Comparison of ENCODE assay signal across 30 cellular contexts in genomic region chr12:58965568-58965967, GRCh38. TPM values are rescaled to one million over a fixed set of nuclear protein-coding genes. Genes with fewer than 3 reads are reported as not detected.
"Had no signal": no experiment of that assay in that cellular context is flagged by ENCODE, and none has a peak within 500 bp of the region (broad histone marks: within the 10 kb centered on the region; RNA-seq: fewer than 3 reads in every experiment).

No MANE protein-coding gene starts in this region.

- H3K4me1 ChIP-seq: ascending aorta had no signal

- DNase-seq: activated CD4-positive, alpha-beta memory T cell treated with anti-CD3 and anti-CD28 coated beads, Interleukin-2, amount 10 ng/mL, durations not matched to agents 7 days and 5 days; activated CD4-positive, alpha-beta T cell treated with anti-CD3 and anti-CD28 coated beads for 1 hour; activated CD4-positive, alpha-beta T cell treated with anti-CD3 and anti-CD28 coated beads for 48 hours; activated CD4-positive, CD25-positive, alpha-beta regulatory T cell; activated CD8-positive, alpha-beta memory T cell treated with anti-CD3 and anti-CD28 coated beads for 24 hours; activated CD8-positive, alpha-beta memory T cell treated with anti-CD3 and anti-CD28 coated beads, Interleukin-2, amount 10 ng/mL, durations not matched to agents 7 days and 5 days; activated CD8-positive, alpha-beta memory T cell treated with anti-CD3 and anti-CD28 coated beads, Interleukin-2, amount 50 U/mL, for 48 hours; activated effector memory CD4-positive, alpha-beta T cell treated with Interleukin-2 at 50 U/mL for 16 hours; activated naive CD4-positive, alpha-beta T cell treated with Interleukin-2 at 50 U/mL for 16 hours; activated naive CD8-positive, alpha-beta T cell treated with anti-CD3 and anti-CD28 coated beads, Interleukin-2, amount 10 ng/mL, durations not matched to agents 7 days and 5 days; activated T-cell treated with anti-CD3 and anti-CD28 coated beads, Interleukin-2, amount 50 U/mL, for 48 hours; amygdala; caudate nucleus; NCI-H1048; NCI-H1105 treated with DMSO at 0.1 percent for 48 hours; NCI-H1436; NCI-H1694; NCI-H1930; NCI-H2081 treated with DMSO at 0.1 percent for 48 hours; NCI-H226; NCI-H446 treated with DMSO at 0.1 percent for 48 hours; NCI-H524; PC-9; Right ventricle myocardium superior; SJCRH30; T1000; WERI-Rb-1 had no signal

- H3K9me3 ChIP-seq: ascending aorta had no signal

- ATAC-seq: activated CD8-positive, alpha-beta memory T cell treated with anti-CD3 and anti-CD28 coated beads, Interleukin-2, amount 10 ng/mL, durations not matched to agents 7 days and 5 days; K562 had no signal

- H3K4me3 ChIP-seq: ascending aorta, K562, PC-9, SJCRH30, SK-N-MC had no signal

- H3K27ac ChIP-seq: ascending aorta, PC-9, SJCRH30, SK-N-MC, WERI-Rb-1 had no signal

- H3K36me3 ChIP-seq: ascending aorta, SJCRH30, WERI-Rb-1 had no signal

- H3K27me3 ChIP-seq: ascending aorta, SJCRH30 had no signal

- H2AFZ ChIP-seq: PC-9 had no signal

- H3K4me2 ChIP-seq: PC-9 had no signal

RNA-seq across cellular contexts. Expression of gene LRIG3, which starts 45.3 kb away (rescaled TPM):
- total RNA-seq: activated naive CD8-positive, alpha-beta T cell treated with anti-CD3 and anti-CD28 coated beads, Interleukin-2, amount 10 ng/mL, durations not matched to agents 7 days and 5 days; K562 had no signal
